Comparison of ENCODE assay signal across 2 cellular contexts in the genomic region with DNA sequence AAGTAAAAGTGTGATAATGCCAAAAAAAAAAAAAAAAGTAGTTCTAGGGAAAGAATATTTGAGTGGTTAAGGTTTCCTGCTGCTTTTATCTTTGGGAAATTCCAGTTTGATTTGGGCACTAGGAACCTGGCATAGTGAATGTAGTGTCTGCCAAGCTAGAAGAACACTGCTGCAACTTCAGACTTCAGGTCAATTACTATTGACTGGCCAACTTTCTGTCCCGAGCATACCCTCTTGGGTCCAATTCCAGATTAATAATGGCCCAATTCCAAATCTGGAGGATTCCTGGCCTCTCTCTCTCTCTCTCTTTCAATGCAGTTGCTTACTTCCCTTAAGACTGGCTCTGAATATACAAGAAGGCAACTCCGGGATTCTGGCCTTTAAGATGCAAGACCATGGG.
A peak's percentile ranks its signal among the peaks of the same experiment; 100 is the strongest.
TF ChIP-seq lines count a peak whose summit lies in the region.

No MANE protein-coding gene starts in this region.

TF ChIP-seq in liver, 16 proteins besides CTCF, POLR2A, EP300 and RAD21 (continued from another document):
- TF ChIP-seq, protein P1, sequence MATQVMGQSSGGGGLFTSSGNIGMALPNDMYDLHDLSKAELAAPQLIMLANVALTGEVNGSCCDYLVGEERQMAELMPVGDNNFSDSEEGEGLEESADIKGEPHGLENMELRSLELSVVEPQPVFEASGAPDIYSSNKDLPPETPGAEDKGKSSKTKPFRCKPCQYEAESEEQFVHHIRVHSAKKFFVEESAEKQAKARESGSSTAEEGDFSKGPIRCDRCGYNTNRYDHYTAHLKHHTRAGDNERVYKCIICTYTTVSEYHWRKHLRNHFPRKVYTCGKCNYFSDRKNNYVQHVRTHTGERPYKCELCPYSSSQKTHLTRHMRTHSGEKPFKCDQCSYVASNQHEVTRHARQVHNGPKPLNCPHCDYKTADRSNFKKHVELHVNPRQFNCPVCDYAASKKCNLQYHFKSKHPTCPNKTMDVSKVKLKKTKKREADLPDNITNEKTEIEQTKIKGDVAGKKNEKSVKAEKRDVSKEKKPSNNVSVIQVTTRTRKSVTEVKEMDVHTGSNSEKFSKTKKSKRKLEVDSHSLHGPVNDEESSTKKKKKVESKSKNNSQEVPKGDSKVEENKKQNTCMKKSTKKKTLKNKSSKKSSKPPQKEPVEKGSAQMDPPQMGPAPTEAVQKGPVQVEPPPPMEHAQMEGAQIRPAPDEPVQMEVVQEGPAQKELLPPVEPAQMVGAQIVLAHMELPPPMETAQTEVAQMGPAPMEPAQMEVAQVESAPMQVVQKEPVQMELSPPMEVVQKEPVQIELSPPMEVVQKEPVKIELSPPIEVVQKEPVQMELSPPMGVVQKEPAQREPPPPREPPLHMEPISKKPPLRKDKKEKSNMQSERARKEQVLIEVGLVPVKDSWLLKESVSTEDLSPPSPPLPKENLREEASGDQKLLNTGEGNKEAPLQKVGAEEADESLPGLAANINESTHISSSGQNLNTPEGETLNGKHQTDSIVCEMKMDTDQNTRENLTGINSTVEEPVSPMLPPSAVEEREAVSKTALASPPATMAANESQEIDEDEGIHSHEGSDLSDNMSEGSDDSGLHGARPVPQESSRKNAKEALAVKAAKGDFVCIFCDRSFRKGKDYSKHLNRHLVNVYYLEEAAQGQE (IDR thresholded peaks at IDR 0.05) = peak; percentile 53
- TF ChIP-seq SP1 (IDR thresholded peaks at IDR 0.05) (peak; percentile 70), YY1 (IDR thresholded peaks at IDR 0.05) (peak; percentile 42), GABPA (IDR thresholded peaks at IDR 0.05 in 1 of 2, conservative IDR thresholded peaks at IDR 0.05 in 1 of 2) (no peak), RXRA (IDR thresholded peaks at IDR 0.05) (peak; percentile 75 to 77), FOXA2 (IDR thresholded peaks at IDR 0.05) (peak; percentile 41), EGR1 (IDR thresholded peaks at IDR 0.05; ENCODE audit: low read depth in 2 of 2) (peak; percentile 37 to 77), HNF4A (conservative IDR thresholded peaks at IDR 0.05) (peak; percentile 96 to 98), NR2F2 (IDR thresholded peaks at IDR 0.05) (no peak), FOXA1 (IDR thresholded peaks at IDR 0.05) (peak; percentile 18)
- TF ChIP-seq, protein P2, sequence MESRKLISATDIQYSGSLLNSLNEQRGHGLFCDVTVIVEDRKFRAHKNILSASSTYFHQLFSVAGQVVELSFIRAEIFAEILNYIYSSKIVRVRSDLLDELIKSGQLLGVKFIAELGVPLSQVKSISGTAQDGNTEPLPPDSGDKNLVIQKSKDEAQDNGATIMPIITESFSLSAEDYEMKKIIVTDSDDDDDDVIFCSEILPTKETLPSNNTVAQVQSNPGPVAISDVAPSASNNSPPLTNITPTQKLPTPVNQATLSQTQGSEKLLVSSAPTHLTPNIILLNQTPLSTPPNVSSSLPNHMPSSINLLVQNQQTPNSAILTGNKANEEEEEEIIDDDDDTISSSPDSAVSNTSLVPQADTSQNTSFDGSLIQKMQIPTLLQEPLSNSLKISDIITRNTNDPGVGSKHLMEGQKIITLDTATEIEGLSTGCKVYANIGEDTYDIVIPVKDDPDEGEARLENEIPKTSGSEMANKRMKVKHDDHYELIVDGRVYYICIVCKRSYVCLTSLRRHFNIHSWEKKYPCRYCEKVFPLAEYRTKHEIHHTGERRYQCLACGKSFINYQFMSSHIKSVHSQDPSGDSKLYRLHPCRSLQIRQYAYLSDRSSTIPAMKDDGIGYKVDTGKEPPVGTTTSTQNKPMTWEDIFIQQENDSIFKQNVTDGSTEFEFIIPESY (IDR thresholded peaks at IDR 0.05) = peak; percentile 56
- TF ChIP-seq, protein P3, sequence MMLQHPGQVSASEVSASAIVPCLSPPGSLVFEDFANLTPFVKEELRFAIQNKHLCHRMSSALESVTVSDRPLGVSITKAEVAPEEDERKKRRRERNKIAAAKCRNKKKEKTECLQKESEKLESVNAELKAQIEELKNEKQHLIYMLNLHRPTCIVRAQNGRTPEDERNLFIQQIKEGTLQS (IDR thresholded peaks at IDR 0.05) = no peak

TF ChIP-seq in HepG2, 621 proteins besides CTCF, POLR2A, EP300 and RAD21 (continued from another document):
- TF ChIP-seq, protein P4, sequence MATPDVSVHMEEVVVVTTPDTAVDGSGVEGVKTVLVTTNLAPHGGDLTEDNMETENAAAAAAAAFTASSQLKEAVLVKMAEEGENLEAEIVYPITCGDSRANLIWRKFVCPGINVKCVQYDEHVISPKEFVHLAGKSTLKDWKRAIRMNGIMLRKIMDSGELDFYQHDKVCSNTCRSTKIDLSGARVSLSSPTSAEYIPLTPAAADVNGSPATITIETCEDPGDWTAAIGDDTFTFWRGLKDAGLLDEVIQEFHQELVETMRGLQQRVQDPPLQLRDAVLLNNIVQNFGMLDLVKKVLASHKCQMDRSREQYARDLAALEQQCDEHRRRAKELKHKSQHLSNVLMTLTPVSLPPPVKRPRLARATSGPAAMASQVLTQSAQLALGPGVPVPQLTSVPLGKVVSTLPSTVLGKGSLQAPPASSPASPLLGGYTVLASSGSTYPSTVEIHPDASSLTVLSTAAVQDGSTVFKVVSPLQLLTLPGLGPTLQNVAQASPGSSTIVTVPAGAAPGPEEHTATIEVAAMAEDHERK (CRISPR knock-in tag; IDR thresholded peaks at IDR 0.05; ENCODE audit: low read depth) = no peak
- TF ChIP-seq ZNF781 (CRISPR knock-in tag; IDR thresholded peaks at IDR 0.05; ENCODE audit: borderline replicate concordance, not compliant biosample characterization) (no peak), PPARG (CRISPR knock-in tag; conservative IDR thresholded peaks at IDR 0.05) (no peak), NCOR1 (IDR thresholded peaks at IDR 0.05; ENCODE audit: borderline replicate concordance, low read length) (no peak), ATF7-NPFF (CRISPR knock-in tag; IDR thresholded peaks at IDR 0.05; ENCODE audit: low read depth) (no peak), FOSL1 (CRISPR knock-in tag; IDR thresholded peaks at IDR 0.05; ENCODE audit: borderline replicate concordance) (no peak), ZNF720 (CRISPR knock-in tag; IDR thresholded peaks at IDR 0.05) (no peak)
